ENCODE assay signal across 11 cellular contexts in genomic region chr6:154352898-154353585, GRCh38. TPM values are rescaled to one million over a fixed set of nuclear protein-coding genes. Genes with fewer than 3 reads are reported as not detected.
DNase-seq lines count a peak whose midpoint lies in the region; ATAC-seq and TF ChIP-seq lines count a peak whose summit lies in the region.
"Had no signal": no experiment of that assay in that cellular context is flagged by ENCODE, and none has a peak within 500 bp of the region (broad histone marks: within the 10 kb centered on the region; RNA-seq: fewer than 3 reads in every experiment).

No MANE protein-coding gene starts in this region.

- no peaks in the 10 kb centered on the region for H3K36me3 ChIP-seq in OCI-LY3 (replicated peaks; ENCODE audit: low read depth, low read length)
- H3K36me3 ChIP-seq in GM23248 (ENCODE audit: low read depth), result no peaks in the 10 kb centered on the region
- H3K36me3 ChIP-seq: thoracic aorta had no signal

- 87 to 90% methylated on average over 15 of the region's 15 CpGs for WGBS in GM23248 (ENCODE audit: low coverage in 1 of 2, low lambda C conversion rate in 2 of 2, missing lambda C conversion rate in 2 of 2), 2 experiments

- H3K27ac ChIP-seq in OCI-LY3 (ENCODE audit: low read length) (peak overlapping the region; percentile 67), GM23248 (no peak overlapping the region)
- H3K27ac ChIP-seq: dorsolateral prefrontal cortex, thoracic aorta had no signal

- no peak overlapping the region for H2AFZ ChIP-seq in OCI-LY3 (ENCODE audit: low read depth, low read length)
- H2AFZ ChIP-seq in GM23248, result no peak overlapping the region

- H4K20me1 ChIP-seq in OCI-LY3 (ENCODE audit: insufficient read depth, low read length) (no peaks in the 10 kb centered on the region; the same call in 1 of the 2 replicates), GM23248 (ENCODE audit: insufficient read depth) (no peaks in the 10 kb centered on the region)

- H3K4me2 ChIP-seq in OCI-LY3 (ENCODE audit: low read length) (peak overlapping the region; percentile 69), GM23248 (ENCODE audit: unreplicated experiment) (no peak overlapping the region)

- no peak for TF ChIP-seq CTCF in OCI-LY3 (IDR thresholded peaks at IDR 0.05; ENCODE audit: low read depth, low read length)

- no peaks in the 10 kb centered on the region for H3K9me2 ChIP-seq in GM23248 (ENCODE audit: insufficient read depth)

- H3K4me1 ChIP-seq in OCI-LY3 (ENCODE audit: low read length), result peaks cover 50% of the 10 kb centered on the region
- no peaks in the 10 kb centered on the region for H3K4me1 ChIP-seq in GM23248 (ENCODE audit: insufficient read depth)

- H3K9ac ChIP-seq in OCI-LY3 (ENCODE audit: low read length) (peak overlapping the region; percentile 19; the same call in 1 of the 2 replicates), GM23248 (no peak overlapping the region)

- peaks cover 60% of the 10 kb centered on the region for H3K27me3 ChIP-seq in OCI-LY3 (ENCODE audit: low read depth, low read length)
- peaks cover 3% of the 10 kb centered on the region; the same call in 1 of the 2 replicates for H3K27me3 ChIP-seq in GM23248 (replicated peaks; ENCODE audit: insufficient read depth)

- DNase-seq in activated CD4-positive, alpha-beta T cell treated with anti-CD3 and anti-CD28 coated beads for 24 hours (ENCODE audit: low read depth in 2 of 2), result peak; percentile 30
- DNase-seq in activated CD4-positive, alpha-beta T cell treated with anti-CD3 and anti-CD28 coated beads for 1 hour, result no peak
- peak; percentile 9 for DNase-seq in stimulated activated CD8-positive, alpha-beta memory T cell treated with anti-CD3 and anti-CD28 coated beads, Interleukin-4, amount 100 ng/mL, for 24 hours (ENCODE audit: low read depth)
- DNase-seq in GM23248 (no peak), HCEC 1CT (no peak)
- no peak for DNase-seq in activated CD4-positive, alpha-beta T cell treated with anti-CD3 and anti-CD28 coated beads, Interleukin-2, amount 50 U/mL, for 4 hours
- DNase-seq: dorsolateral prefrontal cortex, T-cell had no signal

- H3F3A ChIP-seq in GM23248 (ENCODE audit: insufficient read depth), result no peaks in the 10 kb centered on the region

- H3K79me2 ChIP-seq in OCI-LY3 (ENCODE audit: low read length) (no peaks in the 10 kb centered on the region), GM23248 (ENCODE audit: insufficient read depth) (no peaks in the 10 kb centered on the region)

- peak; percentile 64 for ATAC-seq in HG02610 (IDR thresholded peaks at IDR 0.05; ENCODE audit: unreplicated experiment)
- ATAC-seq: T-cell had no signal

- in situ Hi-C loops in GM23248 (cut with MboI), result no loop called here

- H3K4me3 ChIP-seq in OCI-LY3 (ENCODE audit: low read length) (peak overlapping the region; percentile 61), GM23248 (no peak overlapping the region)
- H3K4me3 ChIP-seq: thoracic aorta had no signal

- H3K9me3 ChIP-seq in OCI-LY3 (ENCODE audit: insufficient read depth, low read length) (no peaks in the 10 kb centered on the region), GM23248 (ENCODE audit: low read depth) (no peaks in the 10 kb centered on the region)
- H3K9me3 ChIP-seq: thoracic aorta had no signal

RNA-seq across cellular contexts. Expression of gene IPCEF1, which starts 3.6 kb away (rescaled TPM):
- not detected in 2 replicates for total RNA-seq in GM23248 (2014; rRNA removed; shearing (Covaris generic))
- polyA plus RNA-seq in GM23248 (2016; fragmentation: Nextera tagmentation; extraction: Ambion mirVana), result not detected in 2 replicates

Comparison
In these comparisons a context has a peak if more than half of its experiments do, and no peak if none do; other contexts are left out.
1. DNase-seq: peak in activated CD4-positive, alpha-beta T cell treated with anti-CD3 and anti-CD28 coated beads for 24 hours (2 of 2) and stimulated activated CD8-positive, alpha-beta memory T cell treated with anti-CD3 and anti-CD28 coated beads, Interleukin-4, amount 100 ng/mL, for 24 hours (single experiment); none in activated CD4-positive, alpha-beta T cell treated with anti-CD3 and anti-CD28 coated beads for 1 hour (single experiment), GM23248 (single experiment), HCEC 1CT (single experiment) and activated CD4-positive, alpha-beta T cell treated with anti-CD3 and anti-CD28 coated beads, Interleukin-2, amount 50 U/mL, for 4 hours (0 of 2).